Comparison of ENCODE assay signal across 11 cellular contexts in genomic region chr11:46285594-46286033, GRCh38. TPM values are rescaled to one million over a fixed set of nuclear protein-coding genes. Genes with fewer than 3 reads are reported as not detected.
A peak's percentile ranks its signal among the peaks of the same experiment; 100 is the strongest.
DNase-seq lines count a peak whose midpoint lies in the region; ATAC-seq and TF ChIP-seq lines count a peak whose summit lies in the region.
"Had no signal": no experiment of that assay in that cellular context is flagged by ENCODE, and none has a peak within 500 bp of the region (broad histone marks: within the 10 kb centered on the region; RNA-seq: fewer than 3 reads in every experiment).

No MANE protein-coding gene starts in this region.

- TF ChIP-seq POLR2A in Peyer's patch (IDR thresholded peaks at IDR 0.05) (no peak), sigmoid colon (IDR thresholded peaks at IDR 0.05) (no peak)

- WGBS in sigmoid colon, 2 donors, result 71 to 84% methylated on average over 11 of the region's 11 CpGs

- H3K27ac ChIP-seq in Peyer's patch (peak overlapping the region in 3 of 4 donors; percentile 20 to 62 (median 52)), sigmoid colon (peak overlapping the region; percentile 54 to 62 (median 58)), colonic mucosa (no peak overlapping the region)

- H3K9me3 ChIP-seq in Peyer's patch, result no peaks in the 10 kb centered on the region
- no peaks in the 10 kb centered on the region for H3K9me3 ChIP-seq in sigmoid colon
- H3K9me3 ChIP-seq in colonic mucosa, result no peaks in the 10 kb centered on the region

- no peak overlapping the region for H3K27ac Mint-ChIP-seq in effector memory CD8-positive, alpha-beta T cell

- H3K36me3 ChIP-seq in Peyer's patch (no peaks in the 10 kb centered on the region), sigmoid colon (no peaks in the 10 kb centered on the region), colonic mucosa (no peaks in the 10 kb centered on the region)

- H3K36me3 Mint-ChIP-seq in effector memory CD8-positive, alpha-beta T cell (ENCODE audit: insufficient read depth), result no peaks in the 10 kb centered on the region

- DNase-seq in AG09309 (ENCODE audit: low read depth), result no peak
- peak in 1 of 3 donors; percentile 56 for DNase-seq in Peyer's patch
- peak; percentile 80 for DNase-seq in Right ventricle myocardium superior
- peak; percentile 84 for DNase-seq in sigmoid colon
- no peak for DNase-seq in glomerular visceral epithelial cell (ENCODE audit: extremely low spot score)
- DNase-seq in effector memory CD8-positive, alpha-beta T cell, result no peak
- DNase-seq in colonic mucosa, result no peak
- DNase-seq: activated gamma-delta T cell, C1 segment of cervical spinal cord had no signal

- peak overlapping the region in 1 of 2 donors; percentile 28 for H3K9ac ChIP-seq in colonic mucosa (ENCODE audit: low read depth in 2 of 2, low read length in 2 of 2)

- peaks cover 0 to 7% (median 0%) of the 10 kb centered on the region in 4 donors for H3K4me1 ChIP-seq in Peyer's patch
- peaks cover 0 to 22% (median 13%) of the 10 kb centered on the region in 4 donors for H3K4me1 ChIP-seq in sigmoid colon
- H3K4me1 ChIP-seq in colonic mucosa, result no peaks in the 10 kb centered on the region

- H3K27me3 ChIP-seq in Peyer's patch (no peaks in the 10 kb centered on the region), sigmoid colon (no peaks in the 10 kb centered on the region), colonic mucosa (no peaks in the 10 kb centered on the region)

- intact Hi-C loops in Right ventricle myocardium superior (cut with DNase I), result no loop called here
- intact Hi-C loops in sigmoid colon (cut with DNase I), result no loop called here
- intact Hi-C loops in colonic mucosa (cut with DNase I), result no loop called here

- H3K4me1 Mint-ChIP-seq in effector memory CD8-positive, alpha-beta T cell (ENCODE audit: low read depth in 2 of 2), result no peaks in the 10 kb centered on the region

- ATAC-seq in Right ventricle myocardium superior (ENCODE audit: poor library complexity) (peak; percentile 72), GM19467 (IDR thresholded peaks at IDR 0.05; ENCODE audit: unreplicated experiment) (no peak)
- ATAC-seq in effector memory CD8-positive, alpha-beta T cell (replicated peaks), result no peak

- no peak overlapping the region for H3K4me3 Mint-ChIP-seq in effector memory CD8-positive, alpha-beta T cell

- no peak for TF ChIP-seq EP300 in sigmoid colon (IDR thresholded peaks at IDR 0.05)

- TF ChIP-seq CTCF in AG09309 (IDR thresholded peaks at IDR 0.05; ENCODE audit: control insufficient read depth, insufficient read depth, low read depth, low read length, missing control alignments) (no peak), Peyer's patch (IDR thresholded peaks at IDR 0.05) (no peak), sigmoid colon (IDR thresholded peaks at IDR 0.05) (no peak), colonic mucosa (IDR thresholded peaks at IDR 0.05) (no peak)

- H3K9me3 Mint-ChIP-seq in effector memory CD8-positive, alpha-beta T cell, result peaks cover 0 to 1% of the 10 kb centered on the region in 2 donors

- peaks cover 24 to 76% of the 10 kb centered on the region in 2 donors for H3K27me3 Mint-ChIP-seq in effector memory CD8-positive, alpha-beta T cell

- peak overlapping the region; percentile 11; the same call in 1 of the 2 replicates for H3K4me3 ChIP-seq in AG09309 (ENCODE audit: control insufficient read depth, low read depth, low read length)
- no peak overlapping the region for H3K4me3 ChIP-seq in Peyer's patch
- no peak overlapping the region for H3K4me3 ChIP-seq in sigmoid colon
- no peak overlapping the region for H3K4me3 ChIP-seq in colonic mucosa

RNA-seq across cellular contexts. Expression of gene CREB3L1, which starts 8.2 kb away (rescaled TPM):
- total RNA-seq in Peyer's patch, result 10 to 100 TPM; 13.2 to 50.6 (median 30.3) TPM
- 69.2 TPM for total RNA-seq in Right ventricle myocardium superior
- total RNA-seq in sigmoid colon, result 1 to 10 TPM in 3 of 4 donors, under 1 TPM in 1; 0.66 to 7.2 (median 2.6) TPM
- 10 to 100 TPM; 43.2 to 63.1 (median 44.7) TPM for polyA plus RNA-seq in sigmoid colon
- total RNA-seq in colonic mucosa, result 100 to 1,000 TPM; 143 to 150 TPM
- total RNA-seq: T-helper 1 cell treated with Interleukin-12 subunit alpha and Interleukin-12 subunit beta and Interleukin-4 antibody, amounts not matched to agents 30 ng/mL and 1 ng/mL, for 36 hours had no signal

Comparison
In these comparisons a context has a peak if more than half of its experiments do, and no peak if none do; other contexts are left out.
1. DNase-seq: peak in Right ventricle myocardium superior (single experiment) and sigmoid colon (single experiment); none in AG09309 (single experiment), glomerular visceral epithelial cell (single experiment), effector memory CD8-positive, alpha-beta T cell (0 of 3) and colonic mucosa (single experiment).